1 cellular context compared by ENCODE assay signal in the genomic region with DNA sequence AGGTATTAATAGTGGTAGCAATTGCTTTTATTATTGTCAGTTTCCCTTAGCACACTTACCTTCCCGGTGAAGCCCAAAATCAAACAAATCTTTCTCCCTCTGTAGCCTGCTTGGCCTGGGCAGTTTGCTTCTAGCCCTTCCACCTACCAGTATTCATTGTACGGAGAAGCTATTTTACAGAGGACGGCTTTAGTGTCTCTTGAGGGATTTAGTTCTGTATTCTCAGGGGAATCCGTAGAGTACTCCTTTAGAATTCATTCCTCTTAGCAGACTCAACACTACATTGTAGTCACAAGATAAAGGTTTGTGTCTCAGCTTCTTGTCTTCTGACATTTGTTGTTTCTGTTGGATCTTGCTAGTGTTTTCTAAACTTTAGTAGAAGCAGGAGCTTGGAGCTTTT.
TF ChIP-seq lines count a peak whose summit lies in the region.

No MANE protein-coding gene starts in this region.

TF ChIP-seq in WTC11, 78 proteins besides CTCF, POLR2A, EP300 and RAD21 (continued from another document):
- TF ChIP-seq, protein P1, sequence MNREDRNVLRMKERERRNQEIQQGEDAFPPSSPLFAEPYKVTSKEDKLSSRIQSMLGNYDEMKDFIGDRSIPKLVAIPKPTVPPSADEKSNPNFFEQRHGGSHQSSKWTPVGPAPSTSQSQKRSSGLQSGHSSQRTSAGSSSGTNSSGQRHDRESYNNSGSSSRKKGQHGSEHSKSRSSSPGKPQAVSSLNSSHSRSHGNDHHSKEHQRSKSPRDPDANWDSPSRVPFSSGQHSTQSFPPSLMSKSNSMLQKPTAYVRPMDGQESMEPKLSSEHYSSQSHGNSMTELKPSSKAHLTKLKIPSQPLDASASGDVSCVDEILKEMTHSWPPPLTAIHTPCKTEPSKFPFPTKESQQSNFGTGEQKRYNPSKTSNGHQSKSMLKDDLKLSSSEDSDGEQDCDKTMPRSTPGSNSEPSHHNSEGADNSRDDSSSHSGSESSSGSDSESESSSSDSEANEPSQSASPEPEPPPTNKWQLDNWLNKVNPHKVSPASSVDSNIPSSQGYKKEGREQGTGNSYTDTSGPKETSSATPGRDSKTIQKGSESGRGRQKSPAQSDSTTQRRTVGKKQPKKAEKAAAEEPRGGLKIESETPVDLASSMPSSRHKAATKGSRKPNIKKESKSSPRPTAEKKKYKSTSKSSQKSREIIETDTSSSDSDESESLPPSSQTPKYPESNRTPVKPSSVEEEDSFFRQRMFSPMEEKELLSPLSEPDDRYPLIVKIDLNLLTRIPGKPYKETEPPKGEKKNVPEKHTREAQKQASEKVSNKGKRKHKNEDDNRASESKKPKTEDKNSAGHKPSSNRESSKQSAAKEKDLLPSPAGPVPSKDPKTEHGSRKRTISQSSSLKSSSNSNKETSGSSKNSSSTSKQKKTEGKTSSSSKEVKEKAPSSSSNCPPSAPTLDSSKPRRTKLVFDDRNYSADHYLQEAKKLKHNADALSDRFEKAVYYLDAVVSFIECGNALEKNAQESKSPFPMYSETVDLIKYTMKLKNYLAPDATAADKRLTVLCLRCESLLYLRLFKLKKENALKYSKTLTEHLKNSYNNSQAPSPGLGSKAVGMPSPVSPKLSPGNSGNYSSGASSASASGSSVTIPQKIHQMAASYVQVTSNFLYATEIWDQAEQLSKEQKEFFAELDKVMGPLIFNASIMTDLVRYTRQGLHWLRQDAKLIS (CRISPR knock-in tag; IDR thresholded peaks at IDR 0.05; ENCODE audit: borderline replicate concordance): no peak
- TF ChIP-seq, protein P2, sequence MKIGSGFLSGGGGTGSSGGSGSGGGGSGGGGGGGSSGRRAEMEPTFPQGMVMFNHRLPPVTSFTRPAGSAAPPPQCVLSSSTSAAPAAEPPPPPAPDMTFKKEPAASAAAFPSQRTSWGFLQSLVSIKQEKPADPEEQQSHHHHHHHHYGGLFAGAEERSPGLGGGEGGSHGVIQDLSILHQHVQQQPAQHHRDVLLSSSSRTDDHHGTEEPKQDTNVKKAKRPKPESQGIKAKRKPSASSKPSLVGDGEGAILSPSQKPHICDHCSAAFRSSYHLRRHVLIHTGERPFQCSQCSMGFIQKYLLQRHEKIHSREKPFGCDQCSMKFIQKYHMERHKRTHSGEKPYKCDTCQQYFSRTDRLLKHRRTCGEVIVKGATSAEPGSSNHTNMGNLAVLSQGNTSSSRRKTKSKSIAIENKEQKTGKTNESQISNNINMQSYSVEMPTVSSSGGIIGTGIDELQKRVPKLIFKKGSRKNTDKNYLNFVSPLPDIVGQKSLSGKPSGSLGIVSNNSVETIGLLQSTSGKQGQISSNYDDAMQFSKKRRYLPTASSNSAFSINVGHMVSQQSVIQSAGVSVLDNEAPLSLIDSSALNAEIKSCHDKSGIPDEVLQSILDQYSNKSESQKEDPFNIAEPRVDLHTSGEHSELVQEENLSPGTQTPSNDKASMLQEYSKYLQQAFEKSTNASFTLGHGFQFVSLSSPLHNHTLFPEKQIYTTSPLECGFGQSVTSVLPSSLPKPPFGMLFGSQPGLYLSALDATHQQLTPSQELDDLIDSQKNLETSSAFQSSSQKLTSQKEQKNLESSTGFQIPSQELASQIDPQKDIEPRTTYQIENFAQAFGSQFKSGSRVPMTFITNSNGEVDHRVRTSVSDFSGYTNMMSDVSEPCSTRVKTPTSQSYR (CRISPR knock-in tag; IDR thresholded peaks at IDR 0.05): no peak
- TF ChIP-seq HMGA2 (CRISPR knock-in tag; IDR thresholded peaks at IDR 0.05): no peak
TF ChIP-seq in WTC11: peak in this region for 0.
